Comparison of ENCODE assay signal across 20 cellular contexts in the genomic region with DNA sequence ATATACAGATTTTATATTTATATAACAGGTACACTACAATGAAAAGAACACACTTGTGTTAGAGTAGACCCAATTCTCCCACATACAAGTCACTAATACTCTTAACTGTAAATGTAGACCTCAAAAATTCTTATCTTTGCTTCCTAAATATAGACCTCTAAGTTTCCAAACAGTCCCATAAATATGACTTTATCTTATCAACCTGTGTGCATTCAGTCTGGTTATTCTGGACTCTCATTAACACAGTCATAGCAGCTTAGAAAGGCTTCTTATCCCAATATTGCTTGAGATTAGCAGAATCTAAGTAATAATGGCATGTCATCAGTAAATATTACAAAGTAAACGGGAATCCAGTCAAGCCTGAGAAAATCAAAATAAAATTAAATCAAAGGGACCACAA.
"Had no signal": no experiment of that assay in that cellular context is flagged by ENCODE, and none has a peak within 500 bp of the region (broad histone marks: within the 10 kb centered on the region; RNA-seq: fewer than 3 reads in every experiment).

No MANE protein-coding gene starts in this region.

- H3K9me3 ChIP-seq: colonic mucosa, gastrocnemius medialis, left lung, lower lobe of right lung, mucosa of descending colon had no signal

- H3K27ac ChIP-seq: colonic mucosa, epithelial cell of prostate, esophagus squamous epithelium, gastrocnemius medialis, heart right ventricle, left lung, lower lobe of right lung had no signal

- ATAC-seq: effector memory CD8-positive, alpha-beta T cell; esophagus mucosa; gastrocnemius medialis; left cardiac atrium; left lung; lower lobe of right lung; mucosa of descending colon had no signal

- H3K4me1 ChIP-seq: colonic mucosa, esophagus squamous epithelium, gastrocnemius medialis, left lung, lower lobe of right lung had no signal

- H3K4me3 ChIP-seq: colonic mucosa, esophagus squamous epithelium, gastrocnemius medialis, heart right ventricle, left lung, lower lobe of right lung, mucosa of descending colon had no signal

- H3K36me3 ChIP-seq: colonic mucosa, gastrocnemius medialis had no signal

- DNase-seq: colonic mucosa; cortex of kidney; effector CD8-positive, alpha-beta T cell; effector memory CD8-positive, alpha-beta T cell; endodermal cell; erythroblast; esophagus squamous epithelium; foreskin fibroblast; foreskin melanocyte; gastrocnemius medialis; heart right ventricle; hippocampal formation; left cardiac atrium; left lung; lower lobe of right lung; mesenchymal stem cell; mucosa of descending colon; naive B cell had no signal

- H3K27me3 ChIP-seq: colonic mucosa, esophagus squamous epithelium, gastrocnemius medialis, heart right ventricle, left lung had no signal
